1 cellular context compared by ENCODE assay signal in genomic region chr9:89494199-89494598, GRCh38.
TF ChIP-seq lines count a peak whose summit lies in the region.

No MANE protein-coding gene starts in this region.

TF ChIP-seq in SK-N-SH, 30 proteins besides CTCF, POLR2A, EP300 and RAD21 (continued from another document):
- TF ChIP-seq ZBTB33 (IDR thresholded peaks at IDR 0.05; ENCODE audit: borderline replicate concordance, low read depth): no peak
- TF ChIP-seq TCF12 (IDR thresholded peaks at IDR 0.05): no peak
- TF ChIP-seq RCOR1 (IDR thresholded peaks at IDR 0.05; ENCODE audit: low read length): no peak
- no peak for TF ChIP-seq SIN3A (IDR thresholded peaks at IDR 0.05; ENCODE audit: borderline replicate concordance, low read depth, low read length)
- no peak for TF ChIP-seq NFIC (IDR thresholded peaks at IDR 0.05; ENCODE audit: borderline replicate concordance)
- no peak for TF ChIP-seq GABPA (IDR thresholded peaks at IDR 0.05; ENCODE audit: low read depth)
- TF ChIP-seq TAF1 (IDR thresholded peaks at IDR 0.05; ENCODE audit: borderline replicate concordance, low read depth, low read length): no peak
- TF ChIP-seq GATA2 (CRISPR knock-in tag; IDR thresholded peaks at IDR 0.05): no peak
- TF ChIP-seq FOSL2 (IDR thresholded peaks at IDR 0.05; ENCODE audit: borderline replicate concordance, low read depth): no peak
- no peak for TF ChIP-seq IRF3 (IDR thresholded peaks at IDR 0.05; ENCODE audit: low read depth, low read length)
